ENCODE assay signal across 20 cellular contexts in genomic region chr13:48096670-48097069, GRCh38. TPM values are rescaled to one million over a fixed set of nuclear protein-coding genes. Genes with fewer than 3 reads are reported as not detected.
A peak's percentile ranks its signal among the peaks of the same experiment; 100 is the strongest.
DNase-seq lines count a peak whose midpoint lies in the region; ATAC-seq and TF ChIP-seq lines count a peak whose summit lies in the region.
"Had no signal": no experiment of that assay in that cellular context is flagged by ENCODE, and none has a peak within 500 bp of the region (broad histone marks: within the 10 kb centered on the region; RNA-seq: fewer than 3 reads in every experiment).

No MANE protein-coding gene starts in this region.

- no CpG with 5 or more reads among the region's 3 CpGs for WGBS in H9 (ENCODE audit: extremely low coverage, insufficient read length, low lambda C conversion rate)
- WGBS in neuronal stem cell (ENCODE audit: extremely low coverage in 2 of 2, insufficient read length in 2 of 2, insufficient replicate concordance in 1 of 2), 2 donors: no CpG with 5 or more reads among the region's 3 CpGs

- no peaks in the 10 kb centered on the region; the same call in 1 of the 2 replicates for H3K27me3 ChIP-seq in H9 (ENCODE audit: insufficient read depth, low read length)
- peaks cover 11% of the 10 kb centered on the region for H3K27me3 ChIP-seq in OCI-LY3 (ENCODE audit: low read depth, low read length)
- no peaks in the 10 kb centered on the region for H3K27me3 ChIP-seq in neuronal stem cell (ENCODE audit: control insufficient read depth in 3 of 3, insufficient read depth in 3 of 3, low read depth in 1 of 3, low read length in 3 of 3)
- H3K27me3 ChIP-seq: MG63, thyroid gland had no signal

- peak overlapping the region; percentile 17 for H3K4me2 ChIP-seq in H9 (ENCODE audit: insufficient read depth, insufficient read length, low read length)
- no peak overlapping the region for H3K4me2 ChIP-seq in OCI-LY3 (ENCODE audit: low read length)
- H3K4me2 ChIP-seq in neuronal stem cell (ENCODE audit: insufficient read depth, low read length, poor library complexity, severe bottlenecking): no peak overlapping the region

- H2BK120ac ChIP-seq in H9 (ENCODE audit: low read depth, low read length, poor library complexity, severe bottlenecking) (no peak overlapping the region), neuronal stem cell (ENCODE audit: low read depth, low read length) (no peak overlapping the region)

- H2AK5ac ChIP-seq in H9 (ENCODE audit: insufficient read length, low read length): no peak overlapping the region
- no peak overlapping the region for H2AK5ac ChIP-seq in neuronal stem cell (ENCODE audit: low read depth, low read length)

- no peak overlapping the region for H3K9ac ChIP-seq in H9 (ENCODE audit: extremely low read depth, insufficient read length, low read length)
- H3K9ac ChIP-seq in OCI-LY3 (ENCODE audit: low read length): no peak overlapping the region
- no peak overlapping the region for H3K9ac ChIP-seq in neuronal stem cell (ENCODE audit: low read depth, low read length, poor library complexity)

- H4K20me1 ChIP-seq in H9 (ENCODE audit: control insufficient read depth, insufficient read depth, insufficient read length) (no peaks in the 10 kb centered on the region), OCI-LY3 (ENCODE audit: insufficient read depth, low read length) (peaks cover 19% of the 10 kb centered on the region)

- H3K4me1 ChIP-seq in H9 (ENCODE audit: insufficient read depth, low read length) (peaks cover 2% of the 10 kb centered on the region; the same call in 1 of the 2 replicates), OCI-LY3 (ENCODE audit: low read length) (peaks cover 16% of the 10 kb centered on the region), neuronal stem cell (ENCODE audit: control insufficient read depth in 2 of 2, insufficient read depth in 1 of 2, low read depth in 1 of 2, low read length in 2 of 2) (peaks cover 0 to 8% of the 10 kb centered on the region in 2 donors)

- H4K8ac ChIP-seq in H9 (replicated peaks; ENCODE audit: insufficient read length, low read depth, low read length) (no peak overlapping the region), neuronal stem cell (ENCODE audit: low read depth, low read length) (no peak overlapping the region)

- no peak overlapping the region for H3T11ph ChIP-seq in H9 (ENCODE audit: low read length)

- H3K27me3 Mint-ChIP-seq in H9 (ENCODE audit: low read depth): no peaks in the 10 kb centered on the region

- H2AFZ ChIP-seq in H9 (ENCODE audit: low read length): no peak overlapping the region
- 0 out of 2 replicates have a peak overlapping the region, but pooled peaks have one; percentile 10 for H2AFZ ChIP-seq in OCI-LY3 (ENCODE audit: low read depth, low read length)
- peak overlapping the region; percentile 57 for H2AFZ ChIP-seq in neuronal stem cell (ENCODE audit: low read length)

- peaks cover 2 to 5% of the 10 kb centered on the region in 2 experiments; a peak in 2 of 5 replicates for H3K9me3 Mint-ChIP-seq in H9

- no peak overlapping the region for H2BK15ac ChIP-seq in H9 (ENCODE audit: low read depth, low read length)
- H2BK15ac ChIP-seq in neuronal stem cell (ENCODE audit: low read length): no peak overlapping the region

- peaks cover 2% of the 10 kb centered on the region for H3K36me3 ChIP-seq in OCI-LY3 (replicated peaks; ENCODE audit: low read depth, low read length)
- peaks cover 0 to 5% of the 10 kb centered on the region in 2 donors for H3K36me3 ChIP-seq in neuronal stem cell (replicated peaks in 1 of 2; ENCODE audit: control insufficient read depth in 2 of 2, insufficient read depth in 2 of 2, low read length in 2 of 2)
- H3K36me3 ChIP-seq: MG63, thyroid gland had no signal

- H3K27ac ChIP-seq in H9 (ENCODE audit: insufficient read length, low read depth, low read length): peak overlapping the region; percentile 13
- no peak overlapping the region for H3K27ac ChIP-seq in OCI-LY3 (ENCODE audit: low read length)
- H3K27ac ChIP-seq in neuronal stem cell (replicated peaks; ENCODE audit: low read length): no peak overlapping the region
- H3K27ac ChIP-seq: thyroid gland had no signal

- peaks cover 26% of the 10 kb centered on the region for H3K79me2 ChIP-seq in H9 (ENCODE audit: insufficient read depth, low read length)
- H3K79me2 ChIP-seq in OCI-LY3 (ENCODE audit: low read length): peaks cover 33% of the 10 kb centered on the region

- H2BK12ac ChIP-seq in H9 (ENCODE audit: insufficient read length, low read depth, low read length): no peak overlapping the region
- no peak overlapping the region for H2BK12ac ChIP-seq in neuronal stem cell (ENCODE audit: low read length)

- TF ChIP-seq CTCF in H9 (conservative IDR thresholded peaks at IDR 0.05) (no peak), OCI-LY3 (IDR thresholded peaks at IDR 0.05; ENCODE audit: low read depth, low read length) (no peak)

- H2BK20ac ChIP-seq in H9 (ENCODE audit: low read depth, low read length, poor library complexity, severe bottlenecking): no peak overlapping the region

- no peak for ATAC-seq in HG03521 (IDR thresholded peaks at IDR 0.05; ENCODE audit: unreplicated experiment)
- ATAC-seq in GM19351 (IDR thresholded peaks at IDR 0.05; ENCODE audit: unreplicated experiment): no peak
- ATAC-seq: Right ventricle myocardium inferior had no signal

- no peak overlapping the region; a peak in 2 of 5 replicates for H3K4me3 Mint-ChIP-seq in H9
- H3K4me3 Mint-ChIP-seq: activated T-cell treated with anti-CD3 and anti-CD28 coated beads, Interleukin-2, amount 50 U/mL, for 24 hours had no signal

- H3K23ac ChIP-seq in H9 (ENCODE audit: insufficient read length, low read depth, low read length) (no peak overlapping the region), neuronal stem cell (ENCODE audit: low read depth, low read length, poor library complexity) (no peak overlapping the region)

- no peak overlapping the region for H2BK5ac ChIP-seq in H9 (ENCODE audit: insufficient read length, low read length)
- H2BK5ac ChIP-seq in neuronal stem cell (ENCODE audit: low read length): no peak overlapping the region

- no peaks in the 10 kb centered on the region for H3K9me3 ChIP-seq in H9 (ENCODE audit: control insufficient read depth, low read depth, low read length)
- H3K9me3 ChIP-seq in OCI-LY3 (ENCODE audit: insufficient read depth, low read length): no peaks in the 10 kb centered on the region
- H3K9me3 ChIP-seq in neuronal stem cell (replicated peaks in 1 of 2; ENCODE audit: control insufficient read depth in 2 of 2, insufficient read depth in 1 of 2, low read depth in 1 of 2, low read length in 2 of 2): no peaks in the 10 kb centered on the region
- H3K9me3 ChIP-seq: MG63, thyroid gland had no signal

- no peak overlapping the region for H4K5ac ChIP-seq in H9 (ENCODE audit: insufficient read length, low read depth, low read length)

- peaks cover 32 to 36% of the 10 kb centered on the region in 2 experiments for H3K4me1 Mint-ChIP-seq in H9

- no peaks in the 10 kb centered on the region for H3K23me2 ChIP-seq in H9 (ENCODE audit: insufficient read length, low read depth, low read length, poor library complexity, severe bottlenecking)

- no peak overlapping the region for H3K56ac ChIP-seq in H9 (ENCODE audit: insufficient read length, low read depth, low read length)

- H3K18ac ChIP-seq in H9 (ENCODE audit: insufficient read length, low read depth, low read length) (no peak overlapping the region), neuronal stem cell (ENCODE audit: low read length) (no peak overlapping the region)

- peaks cover 0 to 4% (median 2%) of the 10 kb centered on the region in 3 experiments; a peak in 3 of 7 replicates for H3K36me3 Mint-ChIP-seq in H9 (ENCODE audit: insufficient read depth in 1 of 3, low read depth in 3 of 3)

- H3K4ac ChIP-seq in H9 (ENCODE audit: low read depth, low read length) (no peak overlapping the region), neuronal stem cell (ENCODE audit: low read length) (no peak overlapping the region)

- no peaks in the 10 kb centered on the region for H3K79me1 ChIP-seq in H9 (ENCODE audit: insufficient read depth, low read depth, low read length, poor library complexity, severe bottlenecking)
- H3K79me1 ChIP-seq in neuronal stem cell (ENCODE audit: low read depth, low read length): peaks cover 6% of the 10 kb centered on the region

- DNase-seq in H9: no peak
- peak; percentile 15 for DNase-seq in iPS DF 19.7 (ENCODE audit: low read depth, low spot score)
- no peak for DNase-seq in neuronal stem cell (ENCODE audit: low spot score)
- no peak for DNase-seq in DMS153 (lab: John Stamatoyannopoulos, UW)
- DNase-seq in NCI-H2196 (lab: John Stamatoyannopoulos, UW; ENCODE audit: unreplicated experiment): no peak
- DNase-seq: activated CD4-positive, alpha-beta T cell treated with anti-CD3 and anti-CD28 coated beads for 1 hour; activated naive CD4-positive, alpha-beta T cell treated with Interleukin-2 at 50 U/mL for 16 hours; activated T-cell treated with anti-CD3 and anti-CD28 coated beads, Interleukin-2, amount 50 U/mL, for 24 hours; CD4-positive, alpha-beta memory T cell; glutamatergic neuron; MG63; NCI-H1436; small intestine; stimulated activated naive CD4-positive, alpha-beta T cell; SW 1271; thyroid gland had no signal

- peak overlapping the region in 2 of 3 experiments; percentile 13 to 85; a peak in 3 of 7 replicates for H3K27ac Mint-ChIP-seq in H9
- H3K27ac Mint-ChIP-seq: activated T-cell treated with anti-CD3 and anti-CD28 coated beads, Interleukin-2, amount 50 U/mL, for 24 hours had no signal

- H4K91ac ChIP-seq in H9 (ENCODE audit: insufficient read length, low read depth, low read length) (no peak overlapping the region), neuronal stem cell (ENCODE audit: low read depth, low read length, poor library complexity) (no peak overlapping the region)

- no peak overlapping the region for H3K14ac ChIP-seq in H9 (ENCODE audit: insufficient read depth, low read length)
- no peak overlapping the region for H3K14ac ChIP-seq in neuronal stem cell (ENCODE audit: low read length)

- H3K4me3 ChIP-seq in OCI-LY3 (ENCODE audit: low read length) (no peak overlapping the region), neuronal stem cell (ENCODE audit: low read length in 2 of 2) (no peak overlapping the region)
- H3K4me3 ChIP-seq: MG63, thyroid gland had no signal

RNA-seq across cellular contexts. Expression of gene MED4, which starts 1.8 kb away (rescaled TPM):
- 50.6 and 57.8 TPM in 2 replicates for total RNA-seq in H9 (2021)
- 62.6 TPM for polyA plus RNA-seq in neuronal stem cell (2013, experiment 1 of 2)
- polyA plus RNA-seq in neuronal stem cell (2013, experiment 2 of 2): 60.4 TPM

RNA-seq across cellular contexts. Expression of gene NUDT15, which starts 59.1 kb away (rescaled TPM):
- total RNA-seq in H9 (2021): 50.5 and 53.5 TPM in 2 replicates
- polyA plus RNA-seq in neuronal stem cell (2013, experiment 1 of 2): 33.8 TPM
- 35.0 TPM for polyA plus RNA-seq in neuronal stem cell (2013, experiment 2 of 2)
